Comparison of ENCODE assay signal across 11 cellular contexts in genomic region chr6:75437451-75438185, GRCh38. TPM values are rescaled to one million over a fixed set of nuclear protein-coding genes. Genes with fewer than 3 reads are reported as not detected.
DNase-seq lines count a peak whose midpoint lies in the region; ATAC-seq, FAIRE-seq and TF ChIP-seq lines count a peak whose summit lies in the region.
"Had no signal": no experiment of that assay in that cellular context is flagged by ENCODE, and none has a peak within 500 bp of the region (broad histone marks: within the 10 kb centered on the region; RNA-seq: fewer than 3 reads in every experiment).

No MANE protein-coding gene starts in this region.

- TF ChIP-seq CTCF in A549 (IDR thresholded peaks at IDR 0.05) (no peak), foreskin fibroblast (IDR thresholded peaks at IDR 0.05; ENCODE audit: low read depth, low read length) (no peak), osteoblast (IDR thresholded peaks at IDR 0.05; ENCODE audit: extremely low read depth, low read depth, low read length) (no peak), MM.1S (IDR thresholded peaks at IDR 0.05; ENCODE audit: low read length) (no peak)

- H3K9me3 ChIP-seq in A549 (no peaks in the 10 kb centered on the region), osteoblast (ENCODE audit: low read depth, low read length) (no peaks in the 10 kb centered on the region), MM.1S (replicated peaks; ENCODE audit: insufficient read depth, low read length) (no peaks in the 10 kb centered on the region)

- CTCF ChIA-PET in A549 (lab: Yijun Ruan, JAX): interaction anchor here (0.9 to 1.2 kb wide), 4 partner anchors 12 to 87 kb away, joined by 3 to 5 read pairs (median 4); no protein-coding TSS in a partner anchor

- no peak for TF ChIP-seq EP300 in A549 (IDR thresholded peaks at IDR 0.05)

- peaks cover 31% of the 10 kb centered on the region for H3K4me1 ChIP-seq in A549
- peaks cover 17% of the 10 kb centered on the region for H3K4me1 ChIP-seq in osteoblast (ENCODE audit: insufficient read depth, low read length)
- H3K4me1 ChIP-seq in MM.1S (ENCODE audit: low read length): no peaks in the 10 kb centered on the region

- peak overlapping the region; percentile 44 to 75; a peak in 5 of 6 replicates for H3K27ac ChIP-seq in A549
- peak overlapping the region; percentile 21 for H3K27ac ChIP-seq in osteoblast (ENCODE audit: low read depth, low read length)
- H3K27ac ChIP-seq in MM.1S (ENCODE audit: low read length): no peak overlapping the region

- no peaks in the 10 kb centered on the region for H3F3A ChIP-seq in MM.1S (ENCODE audit: insufficient read depth, low read length)

- H3K9ac ChIP-seq in MM.1S (ENCODE audit: low read length): no peak overlapping the region

- H3K36me3 ChIP-seq in osteoblast (ENCODE audit: insufficient read depth, low read length): no peaks in the 10 kb centered on the region
- H3K36me3 ChIP-seq in MM.1S (replicated peaks; ENCODE audit: insufficient read depth, low read length): no peaks in the 10 kb centered on the region

- H3K27me3 ChIP-seq in osteoblast (ENCODE audit: insufficient read depth, low read length): no peaks in the 10 kb centered on the region
- H3K27me3 ChIP-seq in MM.1S (replicated peaks; ENCODE audit: insufficient read depth, low read length): no peaks in the 10 kb centered on the region

- H3K4me2 ChIP-seq in A549 (peak overlapping the region; percentile 41), osteoblast (ENCODE audit: insufficient read depth, low read length) (peak overlapping the region; percentile 54), MM.1S (ENCODE audit: low read depth, low read length) (no peak overlapping the region)

- 33% methylated on average over 6 of the region's 6 CpGs for WGBS in A549 (ENCODE audit: missing lambda C conversion rate)

- H3K9me2 ChIP-seq in MM.1S (replicated peaks; ENCODE audit: insufficient read depth, low read length): no peaks in the 10 kb centered on the region

- no peak for FAIRE-seq in A549 (lab: Jason Lieb, UNC)
- FAIRE-seq: frontal cortex had no signal

- TF ChIP-seq RAD21 in A549 (conservative IDR thresholded peaks at IDR 0.05 in 1 of 2, IDR thresholded peaks at IDR 0.05 in 1 of 2): no peak

- H3K79me2 ChIP-seq in osteoblast (ENCODE audit: insufficient read depth, low read length) (no peaks in the 10 kb centered on the region), MM.1S (ENCODE audit: low read length) (no peaks in the 10 kb centered on the region)

- no peak overlapping the region for H3K4me3 ChIP-seq in A549
- no peak overlapping the region for H3K4me3 ChIP-seq in foreskin fibroblast (ENCODE audit: low read depth in 1 of 2, low read length in 2 of 2)
- no peak overlapping the region for H3K4me3 ChIP-seq in osteoblast (ENCODE audit: insufficient read depth, low read length)
- no peak overlapping the region for H3K4me3 ChIP-seq in MM.1S (ENCODE audit: low read length)

- ATAC-seq in A549: peak in 1 of 2 experiments; percentile 77; a peak in 3 of 6 replicates
- peak; percentile 53 for ATAC-seq in SK-N-SH treated with all-trans-retinoic acid at 6 μM for 48 hours
- ATAC-seq in HG02840 (IDR thresholded peaks at IDR 0.05; ENCODE audit: low FRiP score, unreplicated experiment): no peak

- no peak for TF ChIP-seq POLR2A in A549 (IDR thresholded peaks at IDR 0.05; ENCODE audit: low read length)

- POLR2A ChIA-PET in A549 (lab: Yijun Ruan, JAX): no interaction called here

- H4K20me1 ChIP-seq in osteoblast (ENCODE audit: insufficient read depth, low read length) (no peaks in the 10 kb centered on the region), MM.1S (ENCODE audit: insufficient read depth, low read length) (no peaks in the 10 kb centered on the region)

- peak overlapping the region; percentile 32 for H2AFZ ChIP-seq in osteoblast (ENCODE audit: low read length)
- no peak overlapping the region for H2AFZ ChIP-seq in MM.1S (ENCODE audit: low read length)

- DNase-seq in A549 (ENCODE audit: low read depth in 1 of 2, low spot score in 1 of 2) (no peak), foreskin fibroblast (peak; percentile 78 to 85), osteoblast (ENCODE audit: insufficient read length, low spot score, missing footprints) (peak; percentile 90), MM.1S (no peak), superior temporal gyrus (ENCODE audit: extremely low spot score) (no peak), SIG-M5 treated with dmso at 0.1 percent for 504 hours (lab: John Stamatoyannopoulos, UW; ENCODE audit: unreplicated experiment) (no peak)
- DNase-seq: NCI-H69, T-helper 1 cell had no signal

TF ChIP-seq in A549, 52 proteins besides CTCF, POLR2A, EP300 and RAD21:
- TF ChIP-seq JUNB (IDR thresholded peaks at IDR 0.05): 0 out of 2 replicates have a peak, but pooled peaks have one; percentile 20
- no peak for TF ChIP-seq FOSL2 (IDR thresholded peaks at IDR 0.05)
- peak; percentile 50 for TF ChIP-seq FOSL2 (CRISPR knock-in tag; IDR thresholded peaks at IDR 0.05)
- TF ChIP-seq CEBPB (IDR thresholded peaks at IDR 0.05): no peak

TF ChIP-seq in SK-N-SH treated with all-trans-retinoic acid at 6 μM for 48 hours, 23 proteins besides CTCF, POLR2A, EP300 and RAD21:
- no peak for TF ChIP-seq CSDC2 (CRISPR knock-in tag; IDR thresholded peaks at IDR 0.05)
- TF ChIP-seq SNAI2 (CRISPR knock-in tag; IDR thresholded peaks at IDR 0.05): 0 out of 2 replicates have a peak, but pooled peaks have one; percentile 25

RNA-seq across cellular contexts. Expression of gene FILIP1, which starts 56.0 kb away (rescaled TPM):
- 15.5 and 15.6 TPM in 2 replicates for polyA plus RNA-seq in A549 (2011; rRNA removed)
- polyA plus RNA-seq in A549 (2012; cell fraction: cytosol; rRNA removed): 1.7 and 1.8 TPM in 2 replicates
- 1.9 and 2.6 TPM in 2 replicates for polyA plus RNA-seq in A549 (2012; cell fraction: nucleus; rRNA removed)
- 1.7 to 2.3 TPM (median 1.9 TPM) in 3 replicates for polyA plus RNA-seq in A549 (2017; fragmentation: RNase III; extraction: RNeasy Plus Mini Kit Qiagen cat#74134 plus additional on column Dnase treatment)
- 12.0 and 12.9 TPM in 2 replicates for polyA minus RNA-seq in A549 (2011; rRNA and poly(A)+ RNA removed)
- under 0.01 and 0.29 TPM in 2 replicates for total RNA-seq in osteoblast

Comparison
In these comparisons a context has a peak if more than half of its experiments do, and no peak if none do; other contexts are left out.
1. DNase-seq: peak in foreskin fibroblast (2 of 2) and osteoblast (single experiment); none in A549 (0 of 2), MM.1S (single experiment), superior temporal gyrus (single experiment) and SIG-M5 treated with dmso at 0.1 percent for 504 hours (single experiment).